In the genomic region with DNA sequence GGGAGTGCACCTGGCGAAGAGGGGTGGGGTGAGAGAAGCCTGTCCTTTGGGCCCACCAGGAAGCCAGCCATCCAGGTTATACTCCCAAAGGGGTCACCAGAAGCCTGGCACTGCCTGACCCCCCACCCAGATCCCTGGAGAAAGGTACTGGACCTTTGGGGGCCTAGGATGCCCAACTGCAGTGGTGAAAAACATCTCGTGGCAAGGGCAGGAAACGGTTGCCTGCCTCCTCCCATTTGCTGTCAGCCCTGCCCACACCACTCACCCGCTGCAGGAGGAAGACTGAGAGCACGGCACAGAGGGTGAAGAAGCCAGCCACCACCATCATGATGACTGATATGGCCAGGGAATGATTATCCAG, we compare ENCODE assay signal across 11 cellular contexts.
DNase-seq lines count a peak whose midpoint lies in the region; ATAC-seq lines count a peak whose summit lies in the region.
"Had no signal": no experiment of that assay in that cellular context is flagged by ENCODE, and none has a peak within 500 bp of the region (broad histone marks: within the 10 kb centered on the region; RNA-seq: fewer than 3 reads in every experiment).

No MANE protein-coding gene starts in this region.

- ATAC-seq in activated naive CD8-positive, alpha-beta T cell treated with anti-CD3 and anti-CD28 coated beads, Interleukin-2, amount 50 U/mL, for 24 hours, result peak; percentile 44
- ATAC-seq in GM21723 (IDR thresholded peaks at IDR 0.05; ENCODE audit: unreplicated experiment) (no peak), HG03025 (IDR thresholded peaks at IDR 0.05; ENCODE audit: low FRiP score, unreplicated experiment) (no peak)
- ATAC-seq: left cardiac atrium, sciatic nerve had no signal

- peaks cover 10% of the 10 kb centered on the region for H3K36me3 Mint-ChIP-seq in activated naive CD8-positive, alpha-beta T cell treated with anti-CD3 and anti-CD28 coated beads, Interleukin-2, amount 50 U/mL, for 24 hours (ENCODE audit: low read depth)

- no peaks in the 10 kb centered on the region for H3K9me3 Mint-ChIP-seq in activated naive CD8-positive, alpha-beta T cell treated with anti-CD3 and anti-CD28 coated beads, Interleukin-2, amount 50 U/mL, for 24 hours

- no peaks in the 10 kb centered on the region for H3K27me3 Mint-ChIP-seq in activated naive CD8-positive, alpha-beta T cell treated with anti-CD3 and anti-CD28 coated beads, Interleukin-2, amount 50 U/mL, for 24 hours

- peaks cover 48% of the 10 kb centered on the region for H3K4me1 Mint-ChIP-seq in activated naive CD8-positive, alpha-beta T cell treated with anti-CD3 and anti-CD28 coated beads, Interleukin-2, amount 50 U/mL, for 24 hours

- peak; percentile 58 for DNase-seq in CMK (ENCODE audit: low read depth)
- peak; percentile 53 to 61 for DNase-seq in activated CD4-positive, alpha-beta T cell treated with anti-CD3 and anti-CD28 coated beads for 4 hours
- DNase-seq in activated naive CD8-positive, alpha-beta T cell treated with anti-CD3 and anti-CD28 coated beads, Interleukin-2, amount 50 U/mL, for 24 hours, result peak; percentile 44
- peak; percentile 62 to 63 for DNase-seq in stimulated activated CD4-positive, alpha-beta T cell treated with anti-CD3 and anti-CD28 coated beads, Interleukin-2, amount 100 ng/mL, for 24 hours
- DNase-seq in CD1c-positive myeloid dendritic cell (ENCODE audit: extremely low spot score), result no peak
- DNase-seq in NCI-H345 (lab: John Stamatoyannopoulos, UW), result no peak
- DNase-seq: left cardiac atrium, NCI-H774 had no signal

- H3K27ac Mint-ChIP-seq in activated naive CD8-positive, alpha-beta T cell treated with anti-CD3 and anti-CD28 coated beads, Interleukin-2, amount 50 U/mL, for 24 hours, result peak overlapping the region; percentile 86

- peak overlapping the region; percentile 15 for H3K4me3 Mint-ChIP-seq in activated naive CD8-positive, alpha-beta T cell treated with anti-CD3 and anti-CD28 coated beads, Interleukin-2, amount 50 U/mL, for 24 hours

Comparison
In these comparisons a context has a peak if more than half of its experiments do, and no peak if none do; other contexts are left out.
1. DNase-seq: peak in CMK (single experiment), activated CD4-positive, alpha-beta T cell treated with anti-CD3 and anti-CD28 coated beads for 4 hours (2 of 2), activated naive CD8-positive, alpha-beta T cell treated with anti-CD3 and anti-CD28 coated beads, Interleukin-2, amount 50 U/mL, for 24 hours (single experiment) and stimulated activated CD4-positive, alpha-beta T cell treated with anti-CD3 and anti-CD28 coated beads, Interleukin-2, amount 100 ng/mL, for 24 hours (2 of 2); none in CD1c-positive myeloid dendritic cell (single experiment) and NCI-H345 (single experiment).